38 cellular contexts compared by ENCODE assay signal in the genomic region with DNA sequence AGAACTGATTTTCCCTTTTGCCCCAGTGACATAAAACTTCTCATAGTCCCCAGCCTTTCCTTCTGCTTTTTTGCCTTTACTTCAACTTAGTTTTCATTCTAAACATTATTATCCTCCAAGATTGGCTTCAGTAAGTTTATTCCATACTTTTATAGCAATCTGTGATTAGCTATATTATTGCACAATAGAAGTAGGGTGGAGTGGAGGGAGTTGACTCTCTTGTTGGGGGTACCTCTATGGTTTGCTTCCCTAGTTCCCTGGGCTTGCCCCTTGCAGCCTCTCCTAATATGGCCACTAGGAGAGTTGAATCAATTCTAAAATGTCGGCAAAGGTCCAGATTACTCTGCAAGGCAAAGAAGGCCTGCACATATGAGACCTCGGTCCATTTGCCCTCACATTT. TPM values are rescaled to one million over a fixed set of nuclear protein-coding genes. Genes with fewer than 3 reads are reported as not detected.
"Had no signal": no experiment of that assay in that cellular context is flagged by ENCODE, and none has a peak within 500 bp of the region (broad histone marks: within the 10 kb centered on the region; RNA-seq: fewer than 3 reads in every experiment).

No MANE protein-coding gene starts in this region.

- H3K4me3 ChIP-seq: MG63 had no signal

- DNase-seq: Karpas-422, Kasumi-1, MG63, MM.1S, MV-4-11, NCI-H1048, NCI-H1092, NCI-H1092 treated with DMSO at 0.1 percent for 48 hours, NCI-H1105, NCI-H1105 treated with DMSO at 0.1 percent for 48 hours, NCI-H1417, NCI-H1417 treated with DMSO at 0.1 percent for 48 hours, NCI-H1436, NCI-H1436 treated with DMSO at 0.1 percent for 48 hours, NCI-H146, NCI-H1694, NCI-H1694 treated with DMSO at 0.1 percent for 48 hours, NCI-H187, NCI-H187 treated with DMSO at 0.1 percent for 48 hours, NCI-H1930, NCI-H2029, NCI-H2029 treated with DMSO at 0.1 percent for 48 hours, NCI-H2081, NCI-H2081 treated with DMSO at 0.1 percent for 48 hours, NCI-H2107, NCI-H2171, NCI-H2171 treated with DMSO at 0.1 percent for 48 hours, NCI-H2227 treated with DMSO at 0.1 percent for 48 hours, NCI-H226, NCI-H345, NCI-H446, NCI-H446 treated with DMSO at 0.1 percent for 48 hours, NCI-H510A, NCI-H510A treated with DMSO at 0.1 percent for 48 hours, NCI-H524 had no signal

- H3K27me3 ChIP-seq: MG63 had no signal

- H3K36me3 ChIP-seq: MG63 had no signal

RNA-seq across cellular contexts. Expression of a gene that starts 36.4 kb away (rescaled TPM):
- total RNA-seq: LHCN-M2, MCF 10A, NCI-H460 had no signal
